ENCODE assay signal across 1 cellular context in the genomic region with DNA sequence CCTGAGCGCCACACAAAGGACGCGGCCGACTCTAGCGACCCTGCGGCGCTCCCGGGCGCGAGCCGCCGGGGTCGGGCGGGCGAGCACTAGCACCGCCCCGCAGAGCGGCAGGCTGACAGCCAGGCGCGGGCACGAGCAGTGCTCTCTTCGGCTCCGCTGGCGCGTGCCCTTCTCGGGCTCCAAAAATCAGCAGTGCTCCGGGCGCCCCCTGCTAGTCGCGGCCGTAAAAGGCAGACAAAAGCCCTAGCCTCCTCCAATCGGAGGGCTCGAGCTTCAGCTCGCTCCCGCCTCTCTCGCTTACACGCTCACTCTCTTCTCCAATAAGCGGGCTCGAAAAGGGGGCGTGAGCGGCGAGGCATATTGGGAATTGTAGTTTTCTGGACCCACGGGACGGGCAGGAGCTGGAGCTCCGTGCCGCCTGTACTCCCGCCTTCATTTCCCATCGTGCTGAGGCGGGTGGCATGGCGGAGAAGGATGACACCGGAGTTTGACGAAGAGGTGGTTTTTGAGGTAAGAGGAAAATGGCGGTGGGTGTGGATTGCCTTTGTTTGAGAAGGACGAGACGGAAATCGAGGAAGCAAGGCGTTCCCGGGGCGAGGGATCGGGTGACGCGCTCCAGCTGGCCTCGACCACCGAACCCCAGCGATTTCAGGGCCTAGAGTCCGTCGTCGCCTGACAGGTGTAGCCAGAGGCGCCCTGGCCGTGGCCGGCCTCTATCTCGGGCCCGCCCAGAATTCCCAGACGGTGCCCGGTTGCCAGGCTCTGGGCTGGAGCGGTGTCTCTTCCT.
A peak's percentile ranks its signal among the peaks of the same experiment; 100 is the strongest.
TF ChIP-seq lines count a peak whose summit lies in the region.

Gene FGD6, minus strand, starts transcription at position 91 of the 787 bp plus-strand sequence. CDS start 227 bp downstream, outside the sequence.
Gene VEZT, plus strand, starts transcription at position 431 of the 787 bp plus-strand sequence. Its CDS starts 44 bp downstream, at position 475.

TF ChIP-seq in HEK293, 187 proteins besides CTCF, POLR2A, EP300 and RAD21 (continued from another document and continues in another):
- TF ChIP-seq, protein P1, sequence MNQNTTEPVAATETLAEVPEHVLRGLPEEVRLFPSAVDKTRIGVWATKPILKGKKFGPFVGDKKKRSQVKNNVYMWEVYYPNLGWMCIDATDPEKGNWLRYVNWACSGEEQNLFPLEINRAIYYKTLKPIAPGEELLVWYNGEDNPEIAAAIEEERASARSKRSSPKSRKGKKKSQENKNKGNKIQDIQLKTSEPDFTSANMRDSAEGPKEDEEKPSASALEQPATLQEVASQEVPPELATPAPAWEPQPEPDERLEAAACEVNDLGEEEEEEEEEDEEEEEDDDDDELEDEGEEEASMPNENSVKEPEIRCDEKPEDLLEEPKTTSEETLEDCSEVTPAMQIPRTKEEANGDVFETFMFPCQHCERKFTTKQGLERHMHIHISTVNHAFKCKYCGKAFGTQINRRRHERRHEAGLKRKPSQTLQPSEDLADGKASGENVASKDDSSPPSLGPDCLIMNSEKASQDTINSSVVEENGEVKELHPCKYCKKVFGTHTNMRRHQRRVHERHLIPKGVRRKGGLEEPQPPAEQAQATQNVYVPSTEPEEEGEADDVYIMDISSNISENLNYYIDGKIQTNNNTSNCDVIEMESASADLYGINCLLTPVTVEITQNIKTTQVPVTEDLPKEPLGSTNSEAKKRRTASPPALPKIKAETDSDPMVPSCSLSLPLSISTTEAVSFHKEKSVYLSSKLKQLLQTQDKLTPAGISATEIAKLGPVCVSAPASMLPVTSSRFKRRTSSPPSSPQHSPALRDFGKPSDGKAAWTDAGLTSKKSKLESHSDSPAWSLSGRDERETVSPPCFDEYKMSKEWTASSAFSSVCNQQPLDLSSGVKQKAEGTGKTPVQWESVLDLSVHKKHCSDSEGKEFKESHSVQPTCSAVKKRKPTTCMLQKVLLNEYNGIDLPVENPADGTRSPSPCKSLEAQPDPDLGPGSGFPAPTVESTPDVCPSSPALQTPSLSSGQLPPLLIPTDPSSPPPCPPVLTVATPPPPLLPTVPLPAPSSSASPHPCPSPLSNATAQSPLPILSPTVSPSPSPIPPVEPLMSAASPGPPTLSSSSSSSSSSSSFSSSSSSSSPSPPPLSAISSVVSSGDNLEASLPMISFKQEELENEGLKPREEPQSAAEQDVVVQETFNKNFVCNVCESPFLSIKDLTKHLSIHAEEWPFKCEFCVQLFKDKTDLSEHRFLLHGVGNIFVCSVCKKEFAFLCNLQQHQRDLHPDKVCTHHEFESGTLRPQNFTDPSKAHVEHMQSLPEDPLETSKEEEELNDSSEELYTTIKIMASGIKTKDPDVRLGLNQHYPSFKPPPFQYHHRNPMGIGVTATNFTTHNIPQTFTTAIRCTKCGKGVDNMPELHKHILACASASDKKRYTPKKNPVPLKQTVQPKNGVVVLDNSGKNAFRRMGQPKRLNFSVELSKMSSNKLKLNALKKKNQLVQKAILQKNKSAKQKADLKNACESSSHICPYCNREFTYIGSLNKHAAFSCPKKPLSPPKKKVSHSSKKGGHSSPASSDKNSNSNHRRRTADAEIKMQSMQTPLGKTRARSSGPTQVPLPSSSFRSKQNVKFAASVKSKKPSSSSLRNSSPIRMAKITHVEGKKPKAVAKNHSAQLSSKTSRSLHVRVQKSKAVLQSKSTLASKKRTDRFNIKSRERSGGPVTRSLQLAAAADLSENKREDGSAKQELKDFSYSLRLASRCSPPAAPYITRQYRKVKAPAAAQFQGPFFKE (tag by site-specific recombination; IDR thresholded peaks at IDR 0.05; ENCODE audit: borderline replicate concordance), result no peak
- TF ChIP-seq ZBTB8A (tag by site-specific recombination; IDR thresholded peaks at IDR 0.05) (peak; percentile 98), ZBTB7A (tag by site-specific recombination; IDR thresholded peaks at IDR 0.05; ENCODE audit: low read depth) (peak; percentile 90; the same call in 1 of the 2 replicates), ZNF518A (tag by site-specific recombination; conservative IDR thresholded peaks at IDR 0.05; ENCODE audit: low read depth) (peak; percentile 56; the same call in 1 of the 2 replicates), RBAK (tag by site-specific recombination; IDR thresholded peaks at IDR 0.05) (no peak), REPIN1 (tag by site-specific recombination; IDR thresholded peaks at IDR 0.05; ENCODE audit: low read depth) (peak; percentile 96; the same call in 1 of the 2 replicates), ZNF521 (tag by site-specific recombination; IDR thresholded peaks at IDR 0.05) (no peak), EGR2 (tag by site-specific recombination; IDR thresholded peaks at IDR 0.05; ENCODE audit: low read depth) (no peak), ZFP37 (tag by site-specific recombination; IDR thresholded peaks at IDR 0.05) (peak; percentile 95), HIC1 (tag by site-specific recombination; IDR thresholded peaks at IDR 0.05) (peak; percentile 99), ZSCAN30 (tag by site-specific recombination; IDR thresholded peaks at IDR 0.05) (peak; percentile 84), GLI2 (tag by site-specific recombination; IDR thresholded peaks at IDR 0.05; ENCODE audit: borderline replicate concordance, low read depth) (0 out of 2 replicates have a peak, but pooled peaks have one; percentile 31), ZNF169 (tag by site-specific recombination; IDR thresholded peaks at IDR 0.05) (no peak), ZNF488 (tag by site-specific recombination; IDR thresholded peaks at IDR 0.05) (no peak), PRDM10 (tag by site-specific recombination; IDR thresholded peaks at IDR 0.05) (no peak; the same call in 1 of the 2 replicates), ZNF341 (tag by site-specific recombination; IDR thresholded peaks at IDR 0.05; ENCODE audit: low read depth) (peak; percentile 37), KLF9 (tag by site-specific recombination; IDR thresholded peaks at IDR 0.05; ENCODE audit: low read depth) (peak; percentile 99), ZNF747 (tag by site-specific recombination; IDR thresholded peaks at IDR 0.05) (no peak), ZNF660 (tag by site-specific recombination; IDR thresholded peaks at IDR 0.05) (peak; percentile 90), SCRT2 (tag by site-specific recombination; IDR thresholded peaks at IDR 0.05) (peak; percentile 89), SETDB1 (IDR thresholded peaks at IDR 0.05; ENCODE audit: insufficient read length, low read length) (no peak), ZNF23 (tag by site-specific recombination; IDR thresholded peaks at IDR 0.05; ENCODE audit: borderline replicate concordance) (no peak), ZNF513 (tag by site-specific recombination; IDR thresholded peaks at IDR 0.05) (no peak), ZBTB17 (tag by site-specific recombination; IDR thresholded peaks at IDR 0.05) (peak; percentile 92), ZNF114 (tag by site-specific recombination; IDR thresholded peaks at IDR 0.05) (no peak), ZNF560 (tag by site-specific recombination; IDR thresholded peaks at IDR 0.05; ENCODE audit: borderline replicate concordance) (no peak)
- TF ChIP-seq, protein P2, sequence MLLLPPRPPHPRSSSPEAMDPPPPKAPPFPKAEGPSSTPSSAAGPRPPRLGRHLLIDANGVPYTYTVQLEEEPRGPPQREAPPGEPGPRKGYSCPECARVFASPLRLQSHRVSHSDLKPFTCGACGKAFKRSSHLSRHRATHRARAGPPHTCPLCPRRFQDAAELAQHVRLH (tag by site-specific recombination; IDR thresholded peaks at IDR 0.05), result peak; percentile 92
